ENCODE assay signal across 8 cellular contexts in genomic region chr12:123119808-123120207, GRCh38. TPM values are rescaled to one million over a fixed set of nuclear protein-coding genes. Genes with fewer than 3 reads are reported as not detected.
DNase-seq lines count a peak whose midpoint lies in the region; ATAC-seq and TF ChIP-seq lines count a peak whose summit lies in the region.

No MANE protein-coding gene starts in this region.

- no peak overlapping the region for H3K9ac ChIP-seq in Karpas-422 (ENCODE audit: low read length)

- TF ChIP-seq CTCF in activated B cell treated with CpG ODN at 0.5 μM for 24 hours (IDR thresholded peaks at IDR 0.05), result no peak
- TF ChIP-seq CTCF in hepatocyte (IDR thresholded peaks at IDR 0.05; ENCODE audit: poor library complexity), result no peak
- no peak for TF ChIP-seq CTCF in heart left ventricle (IDR thresholded peaks at IDR 0.05)

- intact Hi-C loops in activated B cell treated with CpG ODN at 0.5 μM for 24 hours (cut with micrococcal nuclease), result loop anchor here (1.0 kb wide), 1 partner anchor 13 kb away; no protein-coding TSS in a partner anchor
- intact Hi-C loops in heart left ventricle (cut with DNase I), result loop anchor here in 1 of 10 donors (10.0 kb wide), 1 partner anchor 75 kb away; no protein-coding TSS in a partner anchor

- no peaks in the 10 kb centered on the region for H3K36me3 Mint-ChIP-seq in activated B cell treated with CpG ODN at 0.5 μM for 24 hours (ENCODE audit: low read depth)
- H3K36me3 Mint-ChIP-seq in naive thymus-derived CD8-positive, alpha-beta T cell, result no peaks in the 10 kb centered on the region

- H3K4me1 Mint-ChIP-seq in activated B cell treated with CpG ODN at 0.5 μM for 24 hours, result peaks cover 72% of the 10 kb centered on the region
- H3K4me1 Mint-ChIP-seq in naive thymus-derived CD8-positive, alpha-beta T cell, result peaks cover 46 to 83% (median 80%) of the 10 kb centered on the region in 4 donors

- H3K9me3 ChIP-seq in hepatocyte (ENCODE audit: low read depth) (no peaks in the 10 kb centered on the region), heart left ventricle (no peaks in the 10 kb centered on the region), Karpas-422 (ENCODE audit: low read length) (no peaks in the 10 kb centered on the region)

- H3K27me3 Mint-ChIP-seq in activated B cell treated with CpG ODN at 0.5 μM for 24 hours, result no peaks in the 10 kb centered on the region
- H3K27me3 Mint-ChIP-seq in naive thymus-derived CD8-positive, alpha-beta T cell, result no peaks in the 10 kb centered on the region

- peak overlapping the region; percentile 82 for H3K27ac Mint-ChIP-seq in activated B cell treated with CpG ODN at 0.5 μM for 24 hours
- H3K27ac Mint-ChIP-seq in naive thymus-derived CD8-positive, alpha-beta T cell, result peak overlapping the region; percentile 92 to 97 (median 96)

- H3K27ac ChIP-seq in hepatocyte, result no peak overlapping the region
- no peak overlapping the region for H3K27ac ChIP-seq in heart left ventricle
- no peak overlapping the region for H3K27ac ChIP-seq in Karpas-422 (ENCODE audit: low read length)

- H3K4me3 ChIP-seq in hepatocyte (no peak overlapping the region), heart left ventricle (no peak overlapping the region), Karpas-422 (ENCODE audit: low read length) (no peak overlapping the region)

- no peak overlapping the region for H3K4me2 ChIP-seq in hepatocyte
- H3K4me2 ChIP-seq in Karpas-422 (ENCODE audit: low read depth, low read length, poor library complexity, severe bottlenecking), result no peak overlapping the region

- no peaks in the 10 kb centered on the region for H3K9me3 Mint-ChIP-seq in activated B cell treated with CpG ODN at 0.5 μM for 24 hours
- no peaks in the 10 kb centered on the region for H3K9me3 Mint-ChIP-seq in naive thymus-derived CD8-positive, alpha-beta T cell

- POLR2A ChIA-PET in activated B cell treated with CpG ODN at 0.5 μM for 24 hours (lab: Charles Lee), result interaction anchor here (0.6 to 2.1 kb wide), 8 partner anchors 12 to 113 kb away, joined by 3 to 16 read pairs (median 5); partner anchors contain the start of genes MPHOSPH9, MTRFR and PITPNM2
- POLR2A ChIA-PET in naive thymus-derived CD8-positive, alpha-beta T cell (lab: Charles Lee), result interaction anchor here (0.6 to 9.9 kb wide), 17 partner anchors 11 to 284 kb away, joined by 3 to 143 read pairs (median 10); partner anchors contain the start of genes HIP1R, MPHOSPH9, MTRFR and PITPNM2

- 88% methylated on average over 7 of the region's 7 CpGs for WGBS in hepatocyte (ENCODE audit: low lambda C conversion rate, missing lambda C conversion rate)
- 87 to 97% (median 92%) methylated on average over 7 of the region's 7 CpGs for WGBS in heart left ventricle, 4 donors

- no peak overlapping the region for H3K4me3 Mint-ChIP-seq in activated B cell treated with CpG ODN at 0.5 μM for 24 hours
- peak overlapping the region in 9 of 10 donors; percentile 20 to 82 (median 63) for H3K4me3 Mint-ChIP-seq in naive thymus-derived CD8-positive, alpha-beta T cell

- H3K4me1 ChIP-seq in hepatocyte (ENCODE audit: insufficient read depth), result peaks cover 3% of the 10 kb centered on the region
- peaks cover 10 to 61% (median 38%) of the 10 kb centered on the region in 12 donors for H3K4me1 ChIP-seq in heart left ventricle
- no peaks in the 10 kb centered on the region for H3K4me1 ChIP-seq in Karpas-422 (ENCODE audit: low read length)

- H3K36me3 ChIP-seq in hepatocyte (replicated peaks; ENCODE audit: insufficient read depth, low read depth) (no peaks in the 10 kb centered on the region), heart left ventricle (no peaks in the 10 kb centered on the region), Karpas-422 (ENCODE audit: insufficient read depth, low read length) (no peaks in the 10 kb centered on the region)

- DNase-seq in activated B cell treated with CpG ODN at 0.5 μM for 24 hours, result peak; percentile 23
- DNase-seq in naive thymus-derived CD8-positive, alpha-beta T cell, result peak in 2 of 10 donors; percentile 25
- DNase-seq in hepatocyte (ENCODE audit: low spot score), result no peak
- DNase-seq in AG08396 (ENCODE audit: low spot score), result no peak
- no peak for DNase-seq in heart left ventricle
- DNase-seq in Karpas-422, result no peak

- H3K27me3 ChIP-seq in hepatocyte, result no peaks in the 10 kb centered on the region
- H3K27me3 ChIP-seq in heart left ventricle, result no peaks in the 10 kb centered on the region
- no peaks in the 10 kb centered on the region for H3K27me3 ChIP-seq in Karpas-422 (ENCODE audit: low read length)

- peaks cover 15% of the 10 kb centered on the region for H3K79me2 ChIP-seq in hepatocyte
- H3K79me2 ChIP-seq in Karpas-422 (ENCODE audit: low read length), result no peaks in the 10 kb centered on the region

- no peaks in the 10 kb centered on the region for H4K20me1 ChIP-seq in hepatocyte (ENCODE audit: insufficient read depth, poor library complexity, severe bottlenecking)
- no peaks in the 10 kb centered on the region for H4K20me1 ChIP-seq in Karpas-422 (ENCODE audit: insufficient read depth, low read depth, low read length)

- no peaks in the 10 kb centered on the region for H3K9me2 ChIP-seq in hepatocyte (replicated peaks; ENCODE audit: insufficient read depth)
- no peaks in the 10 kb centered on the region for H3K9me2 ChIP-seq in Karpas-422 (replicated peaks; ENCODE audit: insufficient read depth, low read length)

- H2AFZ ChIP-seq in hepatocyte (no peak overlapping the region), Karpas-422 (ENCODE audit: low read length) (no peak overlapping the region)

- ATAC-seq in GM18519 (IDR thresholded peaks at IDR 0.05; ENCODE audit: low FRiP score, unreplicated experiment) (peak; percentile 68), HG02852 (IDR thresholded peaks at IDR 0.05; ENCODE audit: unreplicated experiment) (peak; percentile 90), activated B cell treated with CpG ODN at 0.5 μM for 24 hours (ENCODE audit: low read depth) (peak; percentile 74), heart left ventricle (no peak)
- ATAC-seq in naive thymus-derived CD8-positive, alpha-beta T cell, result peak; percentile 34 to 54

- no peak for TF ChIP-seq POLR2A in heart left ventricle (IDR thresholded peaks at IDR 0.05)

- CTCF ChIA-PET in activated B cell treated with CpG ODN at 0.5 μM for 24 hours (lab: Charles Lee), result interaction anchor here (0.7 to 1.4 kb wide), 2 partner anchors 15 to 76 kb away, joined by 3 to 6 read pairs; no protein-coding TSS in a partner anchor

RNA-seq across cellular contexts. Expression of gene PITPNM2, which starts 31.1 kb away (rescaled TPM):
- 12.9 and 13.7 TPM in 2 replicates for total RNA-seq in activated B cell treated with CpG ODN at 0.5 μM for 24 hours
- total RNA-seq in naive thymus-derived CD8-positive, alpha-beta T cell, result 10 to 100 TPM; 36.9 to 42.7 TPM
- polyA plus RNA-seq in naive thymus-derived CD8-positive, alpha-beta T cell, result 1 to 10 TPM; 4.0 to 6.3 (median 4.7) TPM
- total RNA-seq in hepatocyte, result 2.2 and 3.6 TPM in 2 replicates
- polyA plus RNA-seq in hepatocyte, result 5.7 and 6.3 TPM in 2 replicates
- 10 to 100 TPM; 13.2 to 28.5 (median 20.7) TPM for total RNA-seq in heart left ventricle
- polyA plus RNA-seq in heart left ventricle, result 10 to 100 TPM; 12.0 to 13.0 TPM
- 0.04 and 0.19 TPM in 2 replicates for total RNA-seq in Karpas-422 (2014; rRNA removed; shearing (Covaris generic); ENCODE audit: low replicate concordance)

Comparison
In these comparisons a context has a peak if more than half of its experiments do, and no peak if none do; other contexts are left out.
1. ATAC-seq: peak in GM18519 (single experiment), HG02852 (single experiment), activated B cell treated with CpG ODN at 0.5 μM for 24 hours (single experiment) and naive thymus-derived CD8-positive, alpha-beta T cell (2 of 2); none in heart left ventricle (0 of 4).